Comparison of ENCODE assay signal across 25 cellular contexts in genomic region chr11:38356255-38356654, GRCh38.
"Had no signal": no experiment of that assay in that cellular context is flagged by ENCODE, and none has a peak within 500 bp of the region (broad histone marks: within the 10 kb centered on the region; RNA-seq: fewer than 3 reads in every experiment).

No MANE protein-coding gene starts in this region.

- H3K4me3 ChIP-seq: colonic mucosa, esophagus squamous epithelium, gastroesophageal sphincter, heart left ventricle, hepatocyte, left ventricle myocardium inferior, lower lobe of right lung, mucosa of descending colon had no signal

- ATAC-seq: effector memory CD8-positive, alpha-beta T cell; esophagus mucosa; foreskin keratinocyte; gastroesophageal sphincter; heart left ventricle; left colon; left lobe of liver; lower lobe of right lung; mucosa of descending colon; naive thymus-derived CD8-positive, alpha-beta T cell had no signal

- H3K79me2 ChIP-seq: hepatocyte had no signal

- H3K27me3 ChIP-seq: colonic mucosa, esophagus squamous epithelium, foreskin keratinocyte, gastroesophageal sphincter, heart left ventricle, hepatocyte had no signal

- H2AFZ ChIP-seq: hepatocyte had no signal

- H3K4me1 ChIP-seq: colonic mucosa, esophagus squamous epithelium, foreskin keratinocyte, gastroesophageal sphincter, heart left ventricle, left ventricle myocardium inferior, lower lobe of right lung had no signal

- DNase-seq: colonic mucosa; cortex of kidney; effector CD8-positive, alpha-beta T cell; effector memory CD8-positive, alpha-beta T cell; endodermal cell; esophagus squamous epithelium; foreskin keratinocyte; heart left ventricle; hypothalamus; immature natural killer cell; islet precursor cell; kidney; kidney glomerular epithelial cell; left colon; left ventricle myocardium inferior; lower lobe of right lung; mesenchymal stem cell; mucosa of descending colon; naive B cell; naive thymus-derived CD8-positive, alpha-beta T cell had no signal

- H3K27ac ChIP-seq: colonic mucosa, epithelial cell of prostate, esophagus squamous epithelium, foreskin keratinocyte, gastroesophageal sphincter, heart left ventricle, hepatocyte, left ventricle myocardium inferior, lower lobe of right lung had no signal

- H3K9me3 ChIP-seq: colonic mucosa, esophagus squamous epithelium, lower lobe of right lung had no signal

- H3K36me3 ChIP-seq: colonic mucosa, esophagus squamous epithelium, gastroesophageal sphincter, heart left ventricle, left ventricle myocardium inferior, lower lobe of right lung had no signal

- H3K4me2 ChIP-seq: hepatocyte had no signal
